In genomic region chr15:67048281-67049279, GRCh38 we compare ENCODE assay signal across 10 cellular contexts. TPM values are rescaled to one million over a fixed set of nuclear protein-coding genes. Genes with fewer than 3 reads are reported as not detected.
A peak's percentile ranks its signal among the peaks of the same experiment; 100 is the strongest.
DNase-seq lines count a peak whose midpoint lies in the region; ATAC-seq, FAIRE-seq and TF ChIP-seq lines count a peak whose summit lies in the region.
"Had no signal": no experiment of that assay in that cellular context is flagged by ENCODE, and none has a peak within 500 bp of the region (broad histone marks: within the 10 kb centered on the region; RNA-seq: fewer than 3 reads in every experiment).

No MANE protein-coding gene starts in this region.

- peaks cover 11 to 14% of the 10 kb centered on the region in 2 donors for H3K4me1 ChIP-seq in lung (ENCODE audit: control insufficient read depth in 2 of 2, insufficient read depth in 2 of 2, low read length in 2 of 2)
- peaks cover 36% of the 10 kb centered on the region for H3K4me1 ChIP-seq in vagina
- H3K4me1 ChIP-seq: HAP-1 had no signal

- no peak overlapping the region for H3K4me3 ChIP-seq in lung
- no peak overlapping the region for H3K4me3 ChIP-seq in vagina
- H3K4me3 ChIP-seq: HAP-1 had no signal

- WGBS in lung, 2 donors, result 55 to 71% methylated on average over 9 of the region's 9 CpGs

- no peak for TF ChIP-seq CTCF in chondrocyte (IDR thresholded peaks at IDR 0.05)
- no peak for TF ChIP-seq CTCF in lung (IDR thresholded peaks at IDR 0.05; ENCODE audit: control extremely low read depth, extremely low read depth)
- TF ChIP-seq CTCF in vagina (IDR thresholded peaks at IDR 0.05), result no peak

- FAIRE-seq in GM12891 (lab: Jason Lieb, UNC), result no peak

- H3K27ac Mint-ChIP-seq in chondrocyte (ENCODE audit: unreplicated experiment), result peak overlapping the region; percentile 99
- H3K27ac Mint-ChIP-seq: dendritic cell treated with granulocyte-macrophage colony-stimulating factor and Interleukin-4, amounts not matched to agents 40 ng/mL and 50 ng/mL, for 4 days had no signal

- H3K9me3 ChIP-seq in lung (ENCODE audit: control insufficient read depth in 2 of 2, insufficient read depth in 1 of 2, low read length in 1 of 2) (no peaks in the 10 kb centered on the region), vagina (no peaks in the 10 kb centered on the region)
- H3K9me3 ChIP-seq: HAP-1 had no signal

- DNase-seq in NCI-H82 (lab: John Stamatoyannopoulos, UW) (peak; percentile 7), NCI-H82 treated with DMSO at 0.1 percent for 48 hours (lab: John Stamatoyannopoulos, UW; ENCODE audit: unreplicated experiment) (no peak), chondrocyte (ENCODE audit: low spot score) (no peak), lung (ENCODE audit: low spot score) (peak; percentile 67), vagina (ENCODE audit: extremely low spot score in 2 of 2) (no peak), DMS 273 treated with DMSO at 0.1 percent for 48 hours (lab: John Stamatoyannopoulos, UW) (no peak), NCI-H1105 treated with DMSO at 0.1 percent for 48 hours (lab: John Stamatoyannopoulos, UW) (no peak), GM12891 (ENCODE audit: insufficient read length, low spot score) (no peak)

- H3K9me3 Mint-ChIP-seq in chondrocyte (ENCODE audit: low read depth), result no peaks in the 10 kb centered on the region
- H3K9me3 Mint-ChIP-seq: dendritic cell treated with granulocyte-macrophage colony-stimulating factor and Interleukin-4, amounts not matched to agents 40 ng/mL and 50 ng/mL, for 4 days had no signal

- no peaks in the 10 kb centered on the region for H3K36me3 Mint-ChIP-seq in chondrocyte (ENCODE audit: low read depth)

- H3K27me3 ChIP-seq in lung (ENCODE audit: control insufficient read depth, insufficient read depth) (no peaks in the 10 kb centered on the region), vagina (no peaks in the 10 kb centered on the region)

- TF ChIP-seq POLR2A in vagina (IDR thresholded peaks at IDR 0.05) (no peak), GM12891 (IDR thresholded peaks at IDR 0.05; ENCODE audit: low read depth, low read length) (no peak)

- intact Hi-C loops in vagina (cut with DNase I), result no loop called here

- ATAC-seq in lung (ENCODE audit: insufficient read depth, low FRiP score), result peak; percentile 88

- no peaks in the 10 kb centered on the region for H3K27me3 Mint-ChIP-seq in chondrocyte (ENCODE audit: low read depth)

- H3K27ac ChIP-seq in lung (ENCODE audit: low read depth in 1 of 2, low read length in 1 of 2), result peak overlapping the region in 1 of 2 donors; percentile 93
- H3K27ac ChIP-seq in vagina, result peak overlapping the region; percentile 51

- H3K36me3 ChIP-seq in lung (ENCODE audit: control insufficient read depth in 2 of 2, insufficient read depth in 2 of 2, low read length in 2 of 2) (no peaks in the 10 kb centered on the region), vagina (no peaks in the 10 kb centered on the region)
- H3K36me3 ChIP-seq: HAP-1 had no signal

- no peak overlapping the region for H3K4me3 Mint-ChIP-seq in chondrocyte (ENCODE audit: unreplicated experiment)
- H3K4me3 Mint-ChIP-seq: dendritic cell treated with granulocyte-macrophage colony-stimulating factor and Interleukin-4, amounts not matched to agents 40 ng/mL and 50 ng/mL, for 4 days had no signal

- peaks cover 56% of the 10 kb centered on the region for H3K4me1 Mint-ChIP-seq in chondrocyte (ENCODE audit: low read depth)

TF ChIP-seq in GM12891, 5 proteins besides CTCF, POLR2A, EP300 and RAD21:
- no peak for TF ChIP-seq SPI1 (IDR thresholded peaks at IDR 0.05; ENCODE audit: low read depth, low read length)
- TF ChIP-seq PAX5 (IDR thresholded peaks at IDR 0.05; ENCODE audit: insufficient read depth, low read length, severe bottlenecking), result no peak

RNA-seq across cellular contexts. Expression of gene SMAD3, which starts 16.8 kb away (rescaled TPM):
- total RNA-seq in chondrocyte, result 19.0 to 27.2 TPM (median 23.2 TPM) in 3 replicates
- total RNA-seq in lung, result 10 to 100 TPM; 32.8 to 41.6 TPM
- 10 to 100 TPM; 10.9 to 14.1 TPM for polyA plus RNA-seq in lung
- total RNA-seq in vagina, result 53.5 TPM
- polyA plus RNA-seq in GM12891 (2012; ENCODE audit: low read depth, missing spikeins), result 36.4 TPM

Comparison
In these comparisons a context has a peak if more than half of its experiments do, and no peak if none do; other contexts are left out.
1. DNase-seq: peak in NCI-H82 (single experiment) and lung (single experiment); none in NCI-H82 treated with DMSO at 0.1 percent for 48 hours (single experiment), chondrocyte (single experiment), vagina (0 of 2), DMS 273 treated with DMSO at 0.1 percent for 48 hours (single experiment), NCI-H1105 treated with DMSO at 0.1 percent for 48 hours (single experiment) and GM12891 (single experiment).